ENCODE assay signal across 15 cellular contexts in the genomic region with DNA sequence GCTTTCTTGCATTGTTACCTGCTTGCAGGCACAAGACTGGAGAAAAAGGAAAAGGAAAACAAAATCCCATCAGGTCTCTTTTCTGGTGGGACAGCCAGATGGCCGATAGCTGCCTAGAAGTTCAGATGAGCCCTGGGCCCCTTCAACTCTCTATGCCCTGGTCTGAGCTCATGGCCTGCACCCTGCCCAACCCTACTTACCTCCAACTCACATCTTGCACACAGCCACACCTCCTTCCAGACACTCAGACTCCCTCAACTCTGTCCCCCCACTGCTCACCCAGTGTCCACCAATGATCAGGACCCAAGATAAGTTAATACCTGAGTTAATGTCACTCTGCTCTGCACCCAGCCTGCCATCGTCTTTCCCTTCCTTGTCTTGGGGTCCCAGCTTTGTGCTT. TPM values are rescaled to one million over a fixed set of nuclear protein-coding genes. Genes with fewer than 3 reads are reported as not detected.
DNase-seq lines count a peak whose midpoint lies in the region; ATAC-seq and TF ChIP-seq lines count a peak whose summit lies in the region.
"Had no signal": no experiment of that assay in that cellular context is flagged by ENCODE, and none has a peak within 500 bp of the region (broad histone marks: within the 10 kb centered on the region; RNA-seq: fewer than 3 reads in every experiment).

No MANE protein-coding gene starts in this region.

- H3K79me1 ChIP-seq in mesenchymal stem cell (replicated peaks; ENCODE audit: low read length, poor library complexity, severe bottlenecking): no peaks in the 10 kb centered on the region

- 93% methylated on average over 2 of the region's 2 CpGs for WGBS in mesenchymal stem cell
- 81% methylated on average over 2 of the region's 2 CpGs for WGBS in suprapubic skin

- DNase-seq in T-helper 17 cell: no peak
- peak; percentile 50 for DNase-seq in coronary artery (ENCODE audit: low spot score)
- DNase-seq in mesenchymal stem cell: no peak
- DNase-seq in suprapubic skin (ENCODE audit: low spot score in 2 of 2): peak; percentile 27 to 50
- DNase-seq in NCI-H774 (lab: John Stamatoyannopoulos, UW): no peak
- DNase-seq in activated CD8-positive, alpha-beta memory T cell treated with anti-CD3 and anti-CD28 coated beads, Interleukin-2, amount 10 ng/mL, durations not matched to agents 7 days and 5 days: no peak
- DNase-seq: ACHN, BE2C, H9 had no signal

- H3K27ac ChIP-seq in coronary artery (no peak overlapping the region), mesenchymal stem cell (ENCODE audit: low read length, poor library complexity, severe bottlenecking) (no peak overlapping the region), suprapubic skin (no peak overlapping the region)

- H3K4me3 Mint-ChIP-seq in T-helper 17 cell: no peak overlapping the region
- no peak overlapping the region for H3K4me3 Mint-ChIP-seq in activated CD8-positive, alpha-beta memory T cell treated with anti-CD3 and anti-CD28 coated beads, Interleukin-2, amount 10 ng/mL, durations not matched to agents 7 days and 5 days
- H3K4me3 Mint-ChIP-seq: CD4-positive, alpha-beta T cell; GM23338; H9; IgD-negative memory B cell had no signal

- no peak overlapping the region for H3K14ac ChIP-seq in mesenchymal stem cell (ENCODE audit: low read length in 2 of 2)

- H2AFZ ChIP-seq in mesenchymal stem cell (ENCODE audit: low read depth, low read length): no peak overlapping the region
- H2AFZ ChIP-seq: GM23338 had no signal

- no peak for TF ChIP-seq EP300 in suprapubic skin (IDR thresholded peaks at IDR 0.05)

- no peak overlapping the region for H3K9ac ChIP-seq in mesenchymal stem cell (ENCODE audit: low read length)

- peak overlapping the region; percentile 49 for H3K27ac Mint-ChIP-seq in T-helper 17 cell
- H3K27ac Mint-ChIP-seq in activated CD8-positive, alpha-beta memory T cell treated with anti-CD3 and anti-CD28 coated beads, Interleukin-2, amount 10 ng/mL, durations not matched to agents 7 days and 5 days: no peak overlapping the region
- H3K27ac Mint-ChIP-seq: CD4-positive, alpha-beta T cell; GM23338; IgD-negative memory B cell had no signal

- H3K9me3 ChIP-seq in T-helper 17 cell (ENCODE audit: control insufficient read depth, low read length, poor library complexity, severe bottlenecking) (no peaks in the 10 kb centered on the region), mesenchymal stem cell (ENCODE audit: control insufficient read depth, low read length) (no peaks in the 10 kb centered on the region), suprapubic skin (no peaks in the 10 kb centered on the region)
- H3K9me3 ChIP-seq: BE2C, Caco-2 had no signal

- no peaks in the 10 kb centered on the region for H3K4me1 Mint-ChIP-seq in T-helper 17 cell
- H3K4me1 Mint-ChIP-seq in activated CD8-positive, alpha-beta memory T cell treated with anti-CD3 and anti-CD28 coated beads, Interleukin-2, amount 10 ng/mL, durations not matched to agents 7 days and 5 days: no peaks in the 10 kb centered on the region
- H3K4me1 Mint-ChIP-seq: IgD-negative memory B cell had no signal

- no peak overlapping the region for H2BK15ac ChIP-seq in mesenchymal stem cell (ENCODE audit: low read depth, poor library complexity, severe bottlenecking)

- peak overlapping the region; percentile 21 for H4K8ac ChIP-seq in mesenchymal stem cell (ENCODE audit: low read length)

- H3K4me3 ChIP-seq in coronary artery (no peak overlapping the region), mesenchymal stem cell (ENCODE audit: insufficient read depth in 1 of 2, low read depth in 1 of 2, low read length in 2 of 2) (no peak overlapping the region), suprapubic skin (no peak overlapping the region)
- H3K4me3 ChIP-seq: GM23338 had no signal

- H3K18ac ChIP-seq in mesenchymal stem cell (ENCODE audit: low read depth in 1 of 2, low read length in 2 of 2): no peak overlapping the region

- TF ChIP-seq POLR2A in suprapubic skin (IDR thresholded peaks at IDR 0.05): no peak

- no peak overlapping the region for H3K23ac ChIP-seq in mesenchymal stem cell (ENCODE audit: low read length in 2 of 2)

- no peak overlapping the region for H2BK5ac ChIP-seq in mesenchymal stem cell (ENCODE audit: low read depth, low read length, poor library complexity, severe bottlenecking)

- no peak overlapping the region for H3K4ac ChIP-seq in mesenchymal stem cell (ENCODE audit: low read depth in 1 of 2, low read length in 2 of 2)

- no peak overlapping the region for H2AK5ac ChIP-seq in mesenchymal stem cell (ENCODE audit: low read length, severe bottlenecking)

- no peaks in the 10 kb centered on the region for H3K36me3 Mint-ChIP-seq in T-helper 17 cell (ENCODE audit: low read depth)
- H3K36me3 Mint-ChIP-seq in activated CD8-positive, alpha-beta memory T cell treated with anti-CD3 and anti-CD28 coated beads, Interleukin-2, amount 10 ng/mL, durations not matched to agents 7 days and 5 days: no peaks in the 10 kb centered on the region
- H3K36me3 Mint-ChIP-seq: IgD-negative memory B cell had no signal

- H3K36me3 ChIP-seq in mesenchymal stem cell (ENCODE audit: control insufficient read depth in 1 of 2, insufficient read depth in 2 of 2, low read depth in 1 of 2, low read length in 2 of 2) (no peaks in the 10 kb centered on the region), suprapubic skin (no peaks in the 10 kb centered on the region)
- H3K36me3 ChIP-seq: BE2C had no signal

- no peak overlapping the region for H3K4me2 ChIP-seq in mesenchymal stem cell (ENCODE audit: low read length, poor library complexity, severe bottlenecking)
- H3K4me2 ChIP-seq: GM23338 had no signal

- H3K9me3 Mint-ChIP-seq in activated CD8-positive, alpha-beta memory T cell treated with anti-CD3 and anti-CD28 coated beads, Interleukin-2, amount 10 ng/mL, durations not matched to agents 7 days and 5 days (ENCODE audit: low read depth): no peaks in the 10 kb centered on the region
- H3K9me3 Mint-ChIP-seq: CD4-positive, alpha-beta T cell; GM23338; H9; IgD-negative memory B cell had no signal

- TF ChIP-seq CTCF in coronary artery (IDR thresholded peaks at IDR 0.05) (no peak), suprapubic skin (IDR thresholded peaks at IDR 0.05) (no peak)

- no peak overlapping the region for H4K91ac ChIP-seq in mesenchymal stem cell (ENCODE audit: low read length)

- no peak overlapping the region for H2BK12ac ChIP-seq in mesenchymal stem cell (ENCODE audit: low read length in 2 of 2)

- peaks cover 3% of the 10 kb centered on the region for H3K27me3 Mint-ChIP-seq in T-helper 17 cell
- H3K27me3 Mint-ChIP-seq in activated CD8-positive, alpha-beta memory T cell treated with anti-CD3 and anti-CD28 coated beads, Interleukin-2, amount 10 ng/mL, durations not matched to agents 7 days and 5 days: no peaks in the 10 kb centered on the region
- H3K27me3 Mint-ChIP-seq: CD4-positive, alpha-beta T cell had no signal

- H3K27me3 ChIP-seq in mesenchymal stem cell (ENCODE audit: control insufficient read depth in 1 of 2, insufficient read depth in 1 of 2, low read length in 2 of 2): peaks cover 0 to 14% of the 10 kb centered on the region in 2 experiments
- H3K27me3 ChIP-seq in suprapubic skin: no peaks in the 10 kb centered on the region
- H3K27me3 ChIP-seq: BE2C had no signal

- H2BK120ac ChIP-seq in mesenchymal stem cell (ENCODE audit: low read depth, low read length): no peak overlapping the region

- H3K4me1 ChIP-seq in mesenchymal stem cell (ENCODE audit: control insufficient read depth, insufficient read depth, low read depth, low read length) (peaks cover 5% of the 10 kb centered on the region), suprapubic skin (no peaks in the 10 kb centered on the region)
- H3K4me1 ChIP-seq: BE2C had no signal

- CTCF ChIA-PET in activated CD8-positive, alpha-beta memory T cell treated with anti-CD3 and anti-CD28 coated beads, Interleukin-2, amount 10 ng/mL, durations not matched to agents 7 days and 5 days (lab: Charles Lee): interaction anchor here (1.6 kb wide), 1 partner anchor 311 kb away, joined by 4 read pairs; no protein-coding TSS in a partner anchor

- no peak for ATAC-seq in T-helper 17 cell
- no peak for ATAC-seq in HG02623 (IDR thresholded peaks at IDR 0.05; ENCODE audit: unreplicated experiment)
- ATAC-seq in activated CD8-positive, alpha-beta memory T cell treated with anti-CD3 and anti-CD28 coated beads, Interleukin-2, amount 10 ng/mL, durations not matched to agents 7 days and 5 days: no peak
- ATAC-seq: GM23338, HepG2 had no signal

RNA-seq across cellular contexts. Expression of a gene that starts 10.9 kb away (rescaled TPM):
- total RNA-seq in T-helper 17 cell (not detected), suprapubic skin (not detected)
- 0.01 TPM for polyA plus RNA-seq in mesenchymal stem cell (2013, experiment 1 of 2)
- polyA plus RNA-seq in mesenchymal stem cell (2013, experiment 2 of 2): 0.01 TPM
- total RNA-seq in activated CD8-positive, alpha-beta memory T cell treated with anti-CD3 and anti-CD28 coated beads, Interleukin-2, amount 10 ng/mL, durations not matched to agents 7 days and 5 days: not detected
- total RNA-seq: Caco-2; CD4-positive, alpha-beta T cell; GM23338; H9; HepG2 had no signal
- polyA plus RNA-seq: GM23338, HepG2, IgD-negative memory B cell had no signal

RNA-seq across cellular contexts. Expression of a gene that starts 25.0 kb away (rescaled TPM):
- total RNA-seq in T-helper 17 cell (not detected), suprapubic skin (1 to 10 TPM; 1.0 to 3.9 (median 2.3) TPM)
- 0.17 TPM for polyA plus RNA-seq in mesenchymal stem cell (2013, experiment 1 of 2)
- 0.16 TPM for polyA plus RNA-seq in mesenchymal stem cell (2013, experiment 2 of 2)
- total RNA-seq in activated CD8-positive, alpha-beta memory T cell treated with anti-CD3 and anti-CD28 coated beads, Interleukin-2, amount 10 ng/mL, durations not matched to agents 7 days and 5 days: under 1 TPM in 1 of 2 experiments, not detected in 1; 0.12 TPM
- total RNA-seq: CD4-positive, alpha-beta T cell had no signal
- polyA plus RNA-seq: IgD-negative memory B cell had no signal

RNA-seq across cellular contexts. Expression of a gene that starts 36.8 kb away (rescaled TPM):
- total RNA-seq in T-helper 17 cell (not detected), suprapubic skin (not detected)
- polyA plus RNA-seq in mesenchymal stem cell (2013, experiment 1 of 2): not detected
- not detected for polyA plus RNA-seq in mesenchymal stem cell (2013, experiment 2 of 2)
- not detected for total RNA-seq in activated CD8-positive, alpha-beta memory T cell treated with anti-CD3 and anti-CD28 coated beads, Interleukin-2, amount 10 ng/mL, durations not matched to agents 7 days and 5 days
- total RNA-seq: Caco-2; CD4-positive, alpha-beta T cell; GM23338; H9; HepG2 had no signal
- polyA plus RNA-seq: GM23338, HepG2, IgD-negative memory B cell had no signal

RNA-seq across cellular contexts. Expression of a gene that starts 59.1 kb away (rescaled TPM):
- total RNA-seq in T-helper 17 cell (under 1 TPM in 1 of 2 donors, not detected in 1; 0.17 TPM), suprapubic skin (1 to 10 TPM in 2 of 4 donors, not detected in 2; 1.3 to 1.4 TPM)
- not detected for polyA plus RNA-seq in mesenchymal stem cell (2013, experiment 1 of 2)
- polyA plus RNA-seq in mesenchymal stem cell (2013, experiment 2 of 2): not detected
- total RNA-seq in activated CD8-positive, alpha-beta memory T cell treated with anti-CD3 and anti-CD28 coated beads, Interleukin-2, amount 10 ng/mL, durations not matched to agents 7 days and 5 days: under 1 TPM in 1 of 2 experiments, not detected in 1; 0.45 TPM
- total RNA-seq: Caco-2, HepG2 had no signal
- polyA plus RNA-seq: GM23338, IgD-negative memory B cell had no signal

Comparison
In these comparisons a context has a peak if more than half of its experiments do, and no peak if none do; other contexts are left out.
1. DNase-seq: peak in coronary artery (single experiment) and suprapubic skin (2 of 2); none in T-helper 17 cell (0 of 3), mesenchymal stem cell (single experiment), NCI-H774 (single experiment) and activated CD8-positive, alpha-beta memory T cell treated with anti-CD3 and anti-CD28 coated beads, Interleukin-2, amount 10 ng/mL, durations not matched to agents 7 days and 5 days (single experiment).